1 cellular context compared by ENCODE assay signal in the genomic region with DNA sequence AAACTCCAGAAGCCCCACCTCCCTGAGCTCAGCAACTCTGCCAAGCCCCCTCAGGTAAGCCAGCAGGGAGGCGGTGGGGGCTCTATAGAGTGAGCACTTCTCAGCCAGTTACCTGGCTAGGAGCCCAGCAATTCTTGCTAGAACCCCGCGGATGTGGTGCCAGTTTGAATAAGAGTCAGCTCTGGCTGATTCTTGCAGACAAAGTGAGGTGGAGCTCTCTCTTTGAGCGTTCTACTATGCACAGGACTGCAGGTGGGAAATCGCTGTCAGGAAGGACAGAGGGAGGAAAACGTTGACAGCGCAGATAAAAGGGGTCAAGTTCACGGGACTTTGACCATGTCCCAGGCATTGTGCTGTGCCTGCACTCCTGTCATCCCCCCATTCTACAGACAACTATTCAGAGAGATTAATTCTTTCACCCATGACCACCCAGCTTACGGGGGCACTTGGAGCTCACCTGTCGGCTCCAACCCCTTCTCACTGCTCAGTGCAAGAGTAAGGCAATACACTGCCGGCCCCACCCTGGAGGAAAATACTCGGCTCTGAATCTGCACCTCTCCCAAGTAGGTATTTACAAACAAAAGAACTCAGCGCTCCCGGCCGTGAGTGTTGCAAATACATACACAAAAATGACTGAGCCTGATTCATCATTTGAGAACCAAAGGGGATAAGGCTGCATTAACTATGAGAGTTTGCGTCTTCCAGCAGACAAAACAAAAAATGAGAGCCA.
A peak's percentile ranks its signal among the peaks of the same experiment; 100 is the strongest.
TF ChIP-seq lines count a peak whose summit lies in the region.

No MANE protein-coding gene starts in this region.

TF ChIP-seq in HEK293, 187 proteins besides CTCF, POLR2A, EP300 and RAD21 (continued from another document):
- TF ChIP-seq, protein P1, sequence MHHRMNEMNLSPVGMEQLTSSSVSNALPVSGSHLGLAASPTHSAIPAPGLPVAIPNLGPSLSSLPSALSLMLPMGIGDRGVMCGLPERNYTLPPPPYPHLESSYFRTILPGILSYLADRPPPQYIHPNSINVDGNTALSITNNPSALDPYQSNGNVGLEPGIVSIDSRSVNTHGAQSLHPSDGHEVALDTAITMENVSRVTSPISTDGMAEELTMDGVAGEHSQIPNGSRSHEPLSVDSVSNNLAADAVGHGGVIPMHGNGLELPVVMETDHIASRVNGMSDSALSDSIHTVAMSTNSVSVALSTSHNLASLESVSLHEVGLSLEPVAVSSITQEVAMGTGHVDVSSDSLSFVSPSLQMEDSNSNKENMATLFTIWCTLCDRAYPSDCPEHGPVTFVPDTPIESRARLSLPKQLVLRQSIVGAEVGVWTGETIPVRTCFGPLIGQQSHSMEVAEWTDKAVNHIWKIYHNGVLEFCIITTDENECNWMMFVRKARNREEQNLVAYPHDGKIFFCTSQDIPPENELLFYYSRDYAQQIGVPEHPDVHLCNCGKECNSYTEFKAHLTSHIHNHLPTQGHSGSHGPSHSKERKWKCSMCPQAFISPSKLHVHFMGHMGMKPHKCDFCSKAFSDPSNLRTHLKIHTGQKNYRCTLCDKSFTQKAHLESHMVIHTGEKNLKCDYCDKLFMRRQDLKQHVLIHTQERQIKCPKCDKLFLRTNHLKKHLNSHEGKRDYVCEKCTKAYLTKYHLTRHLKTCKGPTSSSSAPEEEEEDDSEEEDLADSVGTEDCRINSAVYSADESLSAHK (tag by site-specific recombination; IDR thresholded peaks at IDR 0.05): no peak
- TF ChIP-seq, protein P2, sequence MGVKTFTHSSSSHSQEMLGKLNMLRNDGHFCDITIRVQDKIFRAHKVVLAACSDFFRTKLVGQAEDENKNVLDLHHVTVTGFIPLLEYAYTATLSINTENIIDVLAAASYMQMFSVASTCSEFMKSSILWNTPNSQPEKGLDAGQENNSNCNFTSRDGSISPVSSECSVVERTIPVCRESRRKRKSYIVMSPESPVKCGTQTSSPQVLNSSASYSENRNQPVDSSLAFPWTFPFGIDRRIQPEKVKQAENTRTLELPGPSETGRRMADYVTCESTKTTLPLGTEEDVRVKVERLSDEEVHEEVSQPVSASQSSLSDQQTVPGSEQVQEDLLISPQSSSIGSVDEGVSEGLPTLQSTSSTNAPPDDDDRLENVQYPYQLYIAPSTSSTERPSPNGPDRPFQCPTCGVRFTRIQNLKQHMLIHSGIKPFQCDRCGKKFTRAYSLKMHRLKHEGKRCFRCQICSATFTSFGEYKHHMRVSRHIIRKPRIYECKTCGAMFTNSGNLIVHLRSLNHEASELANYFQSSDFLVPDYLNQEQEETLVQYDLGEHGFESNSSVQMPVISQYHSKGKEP (tag by site-specific recombination; IDR thresholded peaks at IDR 0.05): no peak
- TF ChIP-seq ZNF514 (tag by site-specific recombination; IDR thresholded peaks at IDR 0.05) (no peak), EGR2 (tag by site-specific recombination; IDR thresholded peaks at IDR 0.05; ENCODE audit: low read depth) (no peak), ZSCAN30 (tag by site-specific recombination; IDR thresholded peaks at IDR 0.05) (no peak), ZNF155 (tag by site-specific recombination; IDR thresholded peaks at IDR 0.05) (no peak), ZIC2 (tag by site-specific recombination; IDR thresholded peaks at IDR 0.05) (peak; percentile 22; the same call in 1 of the 2 replicates)
- TF ChIP-seq, protein P3, sequence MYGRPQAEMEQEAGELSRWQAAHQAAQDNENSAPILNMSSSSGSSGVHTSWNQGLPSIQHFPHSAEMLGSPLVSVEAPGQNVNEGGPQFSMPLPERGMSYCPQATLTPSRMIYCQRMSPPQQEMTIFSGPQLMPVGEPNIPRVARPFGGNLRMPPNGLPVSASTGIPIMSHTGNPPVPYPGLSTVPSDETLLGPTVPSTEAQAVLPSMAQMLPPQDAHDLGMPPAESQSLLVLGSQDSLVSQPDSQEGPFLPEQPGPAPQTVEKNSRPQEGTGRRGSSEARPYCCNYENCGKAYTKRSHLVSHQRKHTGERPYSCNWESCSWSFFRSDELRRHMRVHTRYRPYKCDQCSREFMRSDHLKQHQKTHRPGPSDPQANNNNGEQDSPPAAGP (tag by site-specific recombination; IDR thresholded peaks at IDR 0.05): no peak
- TF ChIP-seq, protein P4, sequence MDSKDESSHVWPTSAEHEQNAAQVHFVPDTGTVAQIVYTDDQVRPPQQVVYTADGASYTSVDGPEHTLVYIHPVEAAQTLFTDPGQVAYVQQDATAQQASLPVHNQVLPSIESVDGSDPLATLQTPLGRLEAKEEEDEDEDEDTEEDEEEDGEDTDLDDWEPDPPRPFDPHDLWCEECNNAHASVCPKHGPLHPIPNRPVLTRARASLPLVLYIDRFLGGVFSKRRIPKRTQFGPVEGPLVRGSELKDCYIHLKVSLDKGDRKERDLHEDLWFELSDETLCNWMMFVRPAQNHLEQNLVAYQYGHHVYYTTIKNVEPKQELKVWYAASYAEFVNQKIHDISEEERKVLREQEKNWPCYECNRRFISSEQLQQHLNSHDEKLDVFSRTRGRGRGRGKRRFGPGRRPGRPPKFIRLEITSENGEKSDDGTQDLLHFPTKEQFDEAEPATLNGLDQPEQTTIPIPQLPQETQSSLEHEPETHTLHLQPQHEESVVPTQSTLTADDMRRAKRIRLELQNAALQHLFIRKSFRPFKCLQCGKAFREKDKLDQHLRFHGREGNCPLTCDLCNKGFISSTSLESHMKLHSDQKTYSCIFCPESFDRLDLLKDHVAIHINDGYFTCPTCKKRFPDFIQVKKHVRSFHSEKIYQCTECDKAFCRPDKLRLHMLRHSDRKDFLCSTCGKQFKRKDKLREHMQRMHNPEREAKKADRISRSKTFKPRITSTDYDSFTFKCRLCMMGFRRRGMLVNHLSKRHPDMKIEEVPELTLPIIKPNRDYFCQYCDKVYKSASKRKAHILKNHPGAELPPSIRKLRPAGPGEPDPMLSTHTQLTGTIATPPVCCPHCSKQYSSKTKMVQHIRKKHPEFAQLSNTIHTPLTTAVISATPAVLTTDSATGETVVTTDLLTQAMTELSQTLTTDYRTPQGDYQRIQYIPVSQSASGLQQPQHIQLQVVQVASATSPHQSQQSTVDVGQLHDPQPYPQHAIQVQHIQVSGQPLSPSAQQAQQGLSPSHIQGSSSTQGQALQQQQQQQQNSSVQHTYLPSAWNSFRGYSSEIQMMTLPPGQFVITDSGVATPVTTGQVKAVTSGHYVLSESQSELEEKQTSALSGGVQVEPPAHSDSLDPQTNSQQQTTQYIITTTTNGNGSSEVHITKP (tag by site-specific recombination; IDR thresholded peaks at IDR 0.05): peak; percentile 97
